In the genomic region with DNA sequence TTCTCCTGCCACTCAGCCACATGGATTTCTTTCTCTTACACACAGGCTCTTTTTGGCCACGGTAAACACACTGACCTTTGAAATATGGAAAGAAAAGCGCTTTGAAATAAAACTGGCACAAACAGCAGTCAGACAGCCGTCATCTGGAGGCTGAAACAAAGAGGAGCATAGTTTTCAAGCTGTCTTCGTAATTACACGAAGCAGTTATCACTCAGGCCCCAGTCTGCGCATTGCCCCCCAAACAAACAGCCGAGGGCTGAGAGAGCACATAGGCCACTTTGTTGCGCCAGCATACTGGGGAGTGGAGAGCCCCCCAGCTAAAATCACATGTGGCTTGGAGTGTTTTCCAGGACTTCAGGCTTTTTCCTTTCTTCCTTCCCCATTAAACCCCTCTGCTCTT, we compare ENCODE assay signal across 1 cellular context.
TF ChIP-seq lines count a peak whose summit lies in the region.

No MANE protein-coding gene starts in this region.

TF ChIP-seq in GM23338, 12 proteins besides CTCF, POLR2A, EP300 and RAD21 (continued from another document):
- TF ChIP-seq, protein P1, sequence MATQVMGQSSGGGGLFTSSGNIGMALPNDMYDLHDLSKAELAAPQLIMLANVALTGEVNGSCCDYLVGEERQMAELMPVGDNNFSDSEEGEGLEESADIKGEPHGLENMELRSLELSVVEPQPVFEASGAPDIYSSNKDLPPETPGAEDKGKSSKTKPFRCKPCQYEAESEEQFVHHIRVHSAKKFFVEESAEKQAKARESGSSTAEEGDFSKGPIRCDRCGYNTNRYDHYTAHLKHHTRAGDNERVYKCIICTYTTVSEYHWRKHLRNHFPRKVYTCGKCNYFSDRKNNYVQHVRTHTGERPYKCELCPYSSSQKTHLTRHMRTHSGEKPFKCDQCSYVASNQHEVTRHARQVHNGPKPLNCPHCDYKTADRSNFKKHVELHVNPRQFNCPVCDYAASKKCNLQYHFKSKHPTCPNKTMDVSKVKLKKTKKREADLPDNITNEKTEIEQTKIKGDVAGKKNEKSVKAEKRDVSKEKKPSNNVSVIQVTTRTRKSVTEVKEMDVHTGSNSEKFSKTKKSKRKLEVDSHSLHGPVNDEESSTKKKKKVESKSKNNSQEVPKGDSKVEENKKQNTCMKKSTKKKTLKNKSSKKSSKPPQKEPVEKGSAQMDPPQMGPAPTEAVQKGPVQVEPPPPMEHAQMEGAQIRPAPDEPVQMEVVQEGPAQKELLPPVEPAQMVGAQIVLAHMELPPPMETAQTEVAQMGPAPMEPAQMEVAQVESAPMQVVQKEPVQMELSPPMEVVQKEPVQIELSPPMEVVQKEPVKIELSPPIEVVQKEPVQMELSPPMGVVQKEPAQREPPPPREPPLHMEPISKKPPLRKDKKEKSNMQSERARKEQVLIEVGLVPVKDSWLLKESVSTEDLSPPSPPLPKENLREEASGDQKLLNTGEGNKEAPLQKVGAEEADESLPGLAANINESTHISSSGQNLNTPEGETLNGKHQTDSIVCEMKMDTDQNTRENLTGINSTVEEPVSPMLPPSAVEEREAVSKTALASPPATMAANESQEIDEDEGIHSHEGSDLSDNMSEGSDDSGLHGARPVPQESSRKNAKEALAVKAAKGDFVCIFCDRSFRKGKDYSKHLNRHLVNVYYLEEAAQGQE (IDR thresholded peaks at IDR 0.05; ENCODE audit: unreplicated experiment): no peak
- no peak for TF ChIP-seq EZH2phosphoT487 (IDR thresholded peaks at IDR 0.05; ENCODE audit: unreplicated experiment)
- no peak for TF ChIP-seq JUNB (IDR thresholded peaks at IDR 0.05; ENCODE audit: unreplicated experiment)
- TF ChIP-seq, protein P2, sequence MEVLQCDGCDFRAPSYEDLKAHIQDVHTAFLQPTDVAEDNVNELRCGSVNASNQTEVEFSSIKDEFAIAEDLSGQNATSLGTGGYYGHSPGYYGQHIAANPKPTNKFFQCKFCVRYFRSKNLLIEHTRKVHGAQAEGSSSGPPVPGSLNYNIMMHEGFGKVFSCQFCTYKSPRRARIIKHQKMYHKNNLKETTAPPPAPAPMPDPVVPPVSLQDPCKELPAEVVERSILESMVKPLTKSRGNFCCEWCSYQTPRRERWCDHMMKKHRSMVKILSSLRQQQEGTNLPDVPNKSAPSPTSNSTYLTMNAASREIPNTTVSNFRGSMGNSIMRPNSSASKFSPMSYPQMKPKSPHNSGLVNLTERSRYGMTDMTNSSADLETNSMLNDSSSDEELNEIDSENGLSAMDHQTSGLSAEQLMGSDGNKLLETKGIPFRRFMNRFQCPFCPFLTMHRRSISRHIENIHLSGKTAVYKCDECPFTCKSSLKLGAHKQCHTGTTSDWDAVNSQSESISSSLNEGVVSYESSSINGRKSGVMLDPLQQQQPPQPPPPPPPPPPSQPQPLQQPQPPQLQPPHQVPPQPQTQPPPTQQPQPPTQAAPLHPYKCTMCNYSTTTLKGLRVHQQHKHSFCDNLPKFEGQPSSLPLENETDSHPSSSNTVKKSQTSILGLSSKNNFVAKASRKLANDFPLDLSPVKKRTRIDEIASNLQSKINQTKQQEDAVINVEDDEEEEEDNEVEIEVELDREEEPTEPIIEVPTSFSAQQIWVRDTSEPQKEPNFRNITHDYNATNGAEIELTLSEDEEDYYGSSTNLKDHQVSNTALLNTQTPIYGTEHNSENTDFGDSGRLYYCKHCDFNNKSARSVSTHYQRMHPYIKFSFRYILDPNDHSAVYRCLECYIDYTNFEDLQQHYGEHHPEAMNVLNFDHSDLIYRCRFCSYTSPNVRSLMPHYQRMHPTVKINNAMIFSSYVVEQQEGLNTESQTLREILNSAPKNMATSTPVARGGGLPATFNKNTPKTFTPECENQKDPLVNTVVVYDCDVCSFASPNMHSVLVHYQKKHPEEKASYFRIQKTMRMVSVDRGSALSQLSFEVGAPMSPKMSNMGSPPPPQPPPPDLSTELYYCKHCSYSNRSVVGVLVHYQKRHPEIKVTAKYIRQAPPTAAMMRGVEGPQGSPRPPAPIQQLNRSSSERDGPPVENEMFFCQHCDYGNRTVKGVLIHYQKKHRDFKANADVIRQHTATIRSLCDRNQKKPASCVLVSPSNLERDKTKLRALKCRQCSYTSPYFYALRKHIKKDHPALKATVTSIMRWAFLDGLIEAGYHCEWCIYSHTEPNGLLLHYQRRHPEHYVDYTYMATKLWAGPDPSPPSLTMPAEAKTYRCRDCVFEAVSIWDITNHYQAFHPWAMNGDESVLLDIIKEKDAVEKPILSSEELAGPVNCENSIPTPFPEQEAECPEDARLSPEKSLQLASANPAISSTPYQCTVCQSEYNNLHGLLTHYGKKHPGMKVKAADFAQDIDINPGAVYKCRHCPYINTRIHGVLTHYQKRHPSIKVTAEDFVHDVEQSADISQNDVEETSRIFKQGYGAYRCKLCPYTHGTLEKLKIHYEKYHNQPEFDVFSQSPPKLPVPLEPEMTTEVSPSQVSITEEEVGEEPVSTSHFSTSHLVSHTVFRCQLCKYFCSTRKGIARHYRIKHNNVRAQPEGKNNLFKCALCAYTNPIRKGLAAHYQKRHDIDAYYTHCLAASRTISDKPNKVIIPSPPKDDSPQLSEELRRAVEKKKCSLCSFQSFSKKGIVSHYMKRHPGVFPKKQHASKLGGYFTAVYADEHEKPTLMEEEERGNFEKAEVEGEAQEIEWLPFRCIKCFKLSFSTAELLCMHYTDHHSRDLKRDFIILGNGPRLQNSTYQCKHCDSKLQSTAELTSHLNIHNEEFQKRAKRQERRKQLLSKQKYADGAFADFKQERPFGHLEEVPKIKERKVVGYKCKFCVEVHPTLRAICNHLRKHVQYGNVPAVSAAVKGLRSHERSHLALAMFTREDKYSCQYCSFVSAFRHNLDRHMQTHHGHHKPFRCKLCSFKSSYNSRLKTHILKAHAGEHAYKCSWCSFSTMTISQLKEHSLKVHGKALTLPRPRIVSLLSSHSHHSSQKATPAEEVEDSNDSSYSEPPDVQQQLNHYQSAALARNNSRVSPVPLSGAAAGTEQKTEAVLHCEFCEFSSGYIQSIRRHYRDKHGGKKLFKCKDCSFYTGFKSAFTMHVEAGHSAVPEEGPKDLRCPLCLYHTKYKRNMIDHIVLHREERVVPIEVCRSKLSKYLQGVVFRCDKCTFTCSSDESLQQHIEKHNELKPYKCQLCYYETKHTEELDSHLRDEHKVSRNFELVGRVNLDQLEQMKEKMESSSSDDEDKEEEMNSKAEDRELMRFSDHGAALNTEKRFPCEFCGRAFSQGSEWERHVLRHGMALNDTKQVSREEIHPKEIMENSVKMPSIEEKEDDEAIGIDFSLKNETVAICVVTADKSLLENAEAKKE (CRISPR knock-in tag; IDR thresholded peaks at IDR 0.05): no peak
- no peak for TF ChIP-seq EZH2 (IDR thresholded peaks at IDR 0.05; ENCODE audit: low read depth, unreplicated experiment)
- TF ChIP-seq, protein P3, sequence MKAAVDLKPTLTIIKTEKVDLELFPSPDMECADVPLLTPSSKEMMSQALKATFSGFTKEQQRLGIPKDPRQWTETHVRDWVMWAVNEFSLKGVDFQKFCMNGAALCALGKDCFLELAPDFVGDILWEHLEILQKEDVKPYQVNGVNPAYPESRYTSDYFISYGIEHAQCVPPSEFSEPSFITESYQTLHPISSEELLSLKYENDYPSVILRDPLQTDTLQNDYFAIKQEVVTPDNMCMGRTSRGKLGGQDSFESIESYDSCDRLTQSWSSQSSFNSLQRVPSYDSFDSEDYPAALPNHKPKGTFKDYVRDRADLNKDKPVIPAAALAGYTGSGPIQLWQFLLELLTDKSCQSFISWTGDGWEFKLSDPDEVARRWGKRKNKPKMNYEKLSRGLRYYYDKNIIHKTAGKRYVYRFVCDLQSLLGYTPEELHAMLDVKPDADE (IDR thresholded peaks at IDR 0.05): no peak
- no peak for TF ChIP-seq CREB1 (CRISPR knock-in tag; IDR thresholded peaks at IDR 0.05; ENCODE audit: low read depth)
- no peak for TF ChIP-seq STAT1 (IDR thresholded peaks at IDR 0.05; ENCODE audit: unreplicated experiment)
